Comparison of ENCODE assay signal across 23 cellular contexts in genomic region chr7:33892945-33893344, GRCh38. TPM values are rescaled to one million over a fixed set of nuclear protein-coding genes. Genes with fewer than 3 reads are reported as not detected.
"Had no signal": no experiment of that assay in that cellular context is flagged by ENCODE, and none has a peak within 500 bp of the region (broad histone marks: within the 10 kb centered on the region; RNA-seq: fewer than 3 reads in every experiment).

No MANE protein-coding gene starts in this region.

- H3K27ac ChIP-seq: ascending aorta, KMS-11, Peyer's patch, RWPE1 had no signal

- H3K4me1 ChIP-seq: ascending aorta, Peyer's patch had no signal

- ATAC-seq: activated naive CD4-positive, alpha-beta T cell treated with anti-CD3 and anti-CD28 coated beads, Interleukin-2, amount 50 U/mL, for 72 hours; activated naive CD8-positive, alpha-beta T cell treated with anti-CD3 and anti-CD28 coated beads, Interleukin-2, amount 50 U/mL, for 24 hours; activated T-cell treated with anti-CD3 and anti-CD28 coated beads, Interleukin-2, amount 50 U/mL, for 4 hours; T-helper 17 cell had no signal

- H3K27ac Mint-ChIP-seq: activated B cell treated with CpG ODN at 0.5 μM for 24 hours; activated CD4-positive, alpha-beta memory T cell treated with anti-CD3 and anti-CD28 coated beads for 36 hours; activated CD4-positive, alpha-beta T cell treated with anti-CD3 and anti-CD28 coated beads, Interleukin-2, amount 10 ng/mL, durations not matched to agents 7 days and 5 days; activated naive CD4-positive, alpha-beta T cell treated with anti-CD3 and anti-CD28 coated beads, Interleukin-2, amount 50 U/mL, for 72 hours; activated naive CD8-positive, alpha-beta T cell treated with anti-CD3 and anti-CD28 coated beads, Interleukin-2, amount 50 U/mL, for 24 hours; brain; T-helper 17 cell had no signal

- H3K36me3 Mint-ChIP-seq: activated CD4-positive, alpha-beta memory T cell treated with anti-CD3 and anti-CD28 coated beads for 36 hours; activated naive CD4-positive, alpha-beta T cell treated with anti-CD3 and anti-CD28 coated beads, Interleukin-2, amount 50 U/mL, for 72 hours; brain had no signal

- H3K4me3 Mint-ChIP-seq: activated B cell treated with CpG ODN at 0.5 μM for 24 hours; activated CD4-positive, alpha-beta memory T cell treated with anti-CD3 and anti-CD28 coated beads for 36 hours; activated CD4-positive, alpha-beta T cell treated with anti-CD3 and anti-CD28 coated beads, Interleukin-2, amount 10 ng/mL, durations not matched to agents 7 days and 5 days; activated naive CD8-positive, alpha-beta T cell treated with anti-CD3 and anti-CD28 coated beads, Interleukin-2, amount 50 U/mL, for 24 hours; activated T-cell treated with anti-CD3 and anti-CD28 coated beads, Interleukin-2, amount 50 U/mL, for 4 hours; brain; T-helper 17 cell had no signal

- H3K9me3 Mint-ChIP-seq: activated B cell treated with CpG ODN at 0.5 μM for 24 hours; activated CD4-positive, alpha-beta memory T cell treated with anti-CD3 and anti-CD28 coated beads for 36 hours; activated CD4-positive, alpha-beta T cell treated with anti-CD3 and anti-CD28 coated beads, Interleukin-2, amount 10 ng/mL, durations not matched to agents 7 days and 5 days; activated naive CD4-positive, alpha-beta T cell treated with anti-CD3 and anti-CD28 coated beads, Interleukin-2, amount 50 U/mL, for 72 hours; activated naive CD8-positive, alpha-beta T cell treated with anti-CD3 and anti-CD28 coated beads, Interleukin-2, amount 50 U/mL, for 24 hours; activated T-cell treated with anti-CD3 and anti-CD28 coated beads, Interleukin-2, amount 50 U/mL, for 4 hours; brain had no signal

- H3K9me3 ChIP-seq: ascending aorta, Peyer's patch had no signal

- H3K36me3 ChIP-seq: ascending aorta, Peyer's patch had no signal

- H3K4me3 ChIP-seq: ascending aorta, Peyer's patch had no signal

- H3K27me3 ChIP-seq: ascending aorta, Peyer's patch had no signal

- DNase-seq: activated B cell treated with CpG ODN at 0.5 μM for 24 hours; activated CD4-positive, alpha-beta memory T cell treated with anti-CD3 and anti-CD28 coated beads for 36 hours; activated CD4-positive, alpha-beta T cell treated with anti-CD3 and anti-CD28 coated beads for 1 hour; activated CD4-positive, alpha-beta T cell treated with anti-CD3 and anti-CD28 coated beads, Interleukin-2, amount 10 ng/mL, durations not matched to agents 7 days and 5 days; activated CD8-positive, alpha-beta memory T cell treated with anti-CD3 and anti-CD28 coated beads for 24 hours; activated effector memory CD4-positive, alpha-beta T cell treated with anti-CD3 and anti-CD28 coated beads, Interleukin-2, amount 50 U/mL, for 16 hours; activated naive CD4-positive, alpha-beta T cell treated with Interleukin-2 at 50 U/mL for 16 hours; activated naive CD8-positive, alpha-beta T cell treated with anti-CD3 and anti-CD28 coated beads, Interleukin-2, amount 50 U/mL, for 24 hours; activated T-cell treated with anti-CD3 and anti-CD28 coated beads, Interleukin-2, amount 50 U/mL, for 4 hours; amniotic stem cell; MV-4-11; NCI-H1105 treated with DMSO at 0.1 percent for 48 hours; NCI-H1436 treated with DMSO at 0.1 percent for 48 hours; NCI-H187; NCI-H2081; Peyer's patch; T-helper 17 cell; T-helper 9 cell had no signal

RNA-seq across cellular contexts. Expression of gene BMPER, which starts 12.4 kb away (rescaled TPM):
- total RNA-seq: activated B cell treated with CpG ODN at 0.5 μM for 24 hours; activated CD4-positive, alpha-beta memory T cell treated with anti-CD3 and anti-CD28 coated beads for 36 hours; activated CD4-positive, alpha-beta T cell treated with anti-CD3 and anti-CD28 coated beads, Interleukin-2, amount 10 ng/mL, durations not matched to agents 7 days and 5 days; activated naive CD4-positive, alpha-beta T cell treated with anti-CD3 and anti-CD28 coated beads, Interleukin-2, amount 50 U/mL, for 72 hours; ascending aorta had no signal
